In genomic region chr10:97718178-97718577, GRCh38 we compare ENCODE assay signal across 13 cellular contexts. TPM values are rescaled to one million over a fixed set of nuclear protein-coding genes. Genes with fewer than 3 reads are reported as not detected.
DNase-seq lines count a peak whose midpoint lies in the region; ATAC-seq and TF ChIP-seq lines count a peak whose summit lies in the region.
"Had no signal": no experiment of that assay in that cellular context is flagged by ENCODE, and none has a peak within 500 bp of the region (broad histone marks: within the 10 kb centered on the region; RNA-seq: fewer than 3 reads in every experiment).

No MANE protein-coding gene starts in this region.

- peaks cover 31% of the 10 kb centered on the region for H3K36me3 ChIP-seq in RWPE2 (ENCODE audit: low read depth)
- H3K36me3 ChIP-seq in naive thymus-derived CD4-positive, alpha-beta T cell (ENCODE audit: control insufficient read depth in 2 of 3, insufficient read depth in 3 of 3, low read length in 3 of 3), result no peaks in the 10 kb centered on the region

- H3K4me3 Mint-ChIP-seq in naive thymus-derived CD4-positive, alpha-beta T cell, result no peak overlapping the region
- H3K4me3 Mint-ChIP-seq: activated CD4-positive, alpha-beta T cell treated with anti-CD3 and anti-CD28 coated beads, Interleukin-2, amount 10 ng/mL, durations not matched to agents 24 days and 14 days; activated naive CD8-positive, alpha-beta T cell treated with anti-CD3 and anti-CD28 coated beads, Interleukin-2, amount 10 ng/mL, durations not matched to agents 7 days and 5 days had no signal

- ATAC-seq in RWPE2 (ENCODE audit: low read depth) (no peak), GM21737 (IDR thresholded peaks at IDR 0.05; ENCODE audit: unreplicated experiment) (no peak)
- ATAC-seq in naive thymus-derived CD4-positive, alpha-beta T cell, result no peak

- H3K27ac Mint-ChIP-seq in naive thymus-derived CD4-positive, alpha-beta T cell, result no peak overlapping the region
- H3K27ac Mint-ChIP-seq: activated CD4-positive, alpha-beta T cell treated with anti-CD3 and anti-CD28 coated beads, Interleukin-2, amount 10 ng/mL, durations not matched to agents 24 days and 14 days had no signal

- no peaks in the 10 kb centered on the region for H3K9me3 ChIP-seq in RWPE2 (ENCODE audit: severe bottlenecking)
- H3K9me3 ChIP-seq in naive thymus-derived CD4-positive, alpha-beta T cell (ENCODE audit: control insufficient read depth in 2 of 3, low read length in 3 of 3), result no peaks in the 10 kb centered on the region

- intact Hi-C loops in naive thymus-derived CD4-positive, alpha-beta T cell (cut with micrococcal nuclease), result no loop called here

- H3K9me3 Mint-ChIP-seq in naive thymus-derived CD4-positive, alpha-beta T cell, result no peaks in the 10 kb centered on the region
- H3K9me3 Mint-ChIP-seq: activated CD4-positive, alpha-beta T cell treated with anti-CD3 and anti-CD28 coated beads, Interleukin-2, amount 10 ng/mL, durations not matched to agents 24 days and 14 days; activated naive CD8-positive, alpha-beta T cell treated with anti-CD3 and anti-CD28 coated beads, Interleukin-2, amount 10 ng/mL, durations not matched to agents 7 days and 5 days had no signal

- H3K27ac ChIP-seq in C4-2B (peak overlapping the region; percentile 54), RWPE2 (ENCODE audit: poor library complexity, severe bottlenecking) (peak overlapping the region; percentile 94)
- no peak overlapping the region for H3K27ac ChIP-seq in naive thymus-derived CD4-positive, alpha-beta T cell (ENCODE audit: low read depth, low read length)

- H3K27me3 Mint-ChIP-seq in naive thymus-derived CD4-positive, alpha-beta T cell, result peaks cover 0 to 21% (median 3%) of the 10 kb centered on the region in 5 donors

- CTCF ChIA-PET in naive thymus-derived CD4-positive, alpha-beta T cell (lab: Charles Lee), result no interaction called here

- H3K36me3 Mint-ChIP-seq in naive thymus-derived CD4-positive, alpha-beta T cell, result no peaks in the 10 kb centered on the region
- H3K36me3 Mint-ChIP-seq: activated naive CD8-positive, alpha-beta T cell treated with anti-CD3 and anti-CD28 coated beads, Interleukin-2, amount 10 ng/mL, durations not matched to agents 7 days and 5 days had no signal

- TF ChIP-seq CTCF in C4-2B (conservative IDR thresholded peaks at IDR 0.05) (no peak), RWPE2 (IDR thresholded peaks at IDR 0.05; ENCODE audit: poor library complexity, severe bottlenecking) (no peak), fibroblast of the aortic adventitia (IDR thresholded peaks at IDR 0.05; ENCODE audit: insufficient read depth, low read length) (no peak)

- no peaks in the 10 kb centered on the region for H3K27me3 ChIP-seq in RWPE2 (ENCODE audit: insufficient read depth, poor library complexity, severe bottlenecking)
- H3K27me3 ChIP-seq in naive thymus-derived CD4-positive, alpha-beta T cell (ENCODE audit: control insufficient read depth in 2 of 2, insufficient read depth in 2 of 2, low read length in 2 of 2), result no peaks in the 10 kb centered on the region

- H3K4me1 ChIP-seq in RWPE2 (ENCODE audit: insufficient read depth, poor library complexity, severe bottlenecking), result peaks cover 47% of the 10 kb centered on the region
- H3K4me1 ChIP-seq in naive thymus-derived CD4-positive, alpha-beta T cell (ENCODE audit: control insufficient read depth in 2 of 2, insufficient read depth in 2 of 2, low read length in 2 of 2), result peaks cover under 1 to 1% of the 10 kb centered on the region in 2 donors

- DNase-seq in RWPE2 (ENCODE audit: low spot score) (no peak), fibroblast of the aortic adventitia (ENCODE audit: low read depth) (no peak), pons (ENCODE audit: low spot score) (peak; percentile 96), T-helper 1 cell (no peak), COLO668 (lab: John Stamatoyannopoulos, UW; ENCODE audit: unreplicated experiment) (no peak)
- DNase-seq in naive thymus-derived CD4-positive, alpha-beta T cell, result no peak
- DNase-seq: activated CD4-positive, alpha-beta T cell treated with anti-CD3 and anti-CD28 coated beads, Interleukin-2, amount 10 ng/mL, durations not matched to agents 24 days and 14 days; activated naive CD8-positive, alpha-beta T cell treated with anti-CD3 and anti-CD28 coated beads, Interleukin-2, amount 10 ng/mL, durations not matched to agents 7 days and 5 days; mesendoderm; NCI-H524 treated with DMSO at 0.1 percent for 48 hours had no signal

- H3K4me3 ChIP-seq in RWPE2 (ENCODE audit: severe bottlenecking), result no peak overlapping the region
- H3K4me3 ChIP-seq in fibroblast of the aortic adventitia (ENCODE audit: low read depth, low read length), result peak overlapping the region; percentile 25
- H3K4me3 ChIP-seq in naive thymus-derived CD4-positive, alpha-beta T cell (ENCODE audit: low read length), result no peak overlapping the region

- peaks cover under 1 to 13% (median 6%) of the 10 kb centered on the region in 7 donors for H3K4me1 Mint-ChIP-seq in naive thymus-derived CD4-positive, alpha-beta T cell

- POLR2A ChIA-PET in naive thymus-derived CD4-positive, alpha-beta T cell (lab: Charles Lee), result no interaction called here

RNA-seq across cellular contexts. Expression of gene MARVELD1, which starts 4.6 kb away (rescaled TPM):
- 34.9 and 64.3 TPM in 2 replicates for total RNA-seq in fibroblast of the aortic adventitia (ENCODE audit: low replicate concordance)
- total RNA-seq in naive thymus-derived CD4-positive, alpha-beta T cell, result 1 to 10 TPM in 4 of 5 experiments, under 1 TPM in 1; 0.62 to 5.0 (median 2.3) TPM
- under 1 TPM; 0.07 to 0.09 TPM for polyA plus RNA-seq in naive thymus-derived CD4-positive, alpha-beta T cell

RNA-seq across cellular contexts. Expression of gene ZFYVE27, which starts 18.8 kb away (rescaled TPM):
- total RNA-seq in fibroblast of the aortic adventitia (ENCODE audit: low replicate concordance), result 14.1 and 20.4 TPM in 2 replicates
- 10 to 100 TPM; 31.0 to 68.8 (median 61.8) TPM for total RNA-seq in naive thymus-derived CD4-positive, alpha-beta T cell
- 10 to 100 TPM; 32.9 to 41.0 TPM for polyA plus RNA-seq in naive thymus-derived CD4-positive, alpha-beta T cell

RNA-seq across cellular contexts. Expression of gene AVPI1, which starts 31.1 kb away (rescaled TPM):
- 20.2 TPM in 2 replicates for total RNA-seq in fibroblast of the aortic adventitia (ENCODE audit: low replicate concordance)
- 10 to 100 TPM in 1 of 5 experiments, 1 to 10 TPM in 3, under 1 TPM in 1; 0.65 to 10.6 (median 2.5) TPM for total RNA-seq in naive thymus-derived CD4-positive, alpha-beta T cell
- 1 to 10 TPM; 1.4 to 1.9 TPM for polyA plus RNA-seq in naive thymus-derived CD4-positive, alpha-beta T cell

RNA-seq across cellular contexts. Expression of gene SFRP5, which starts 53.6 kb away (rescaled TPM):
- not detected in 2 replicates for total RNA-seq in fibroblast of the aortic adventitia (ENCODE audit: low replicate concordance)
- under 1 TPM in 2 of 5 experiments, not detected in 3; 0.43 to 0.46 TPM for total RNA-seq in naive thymus-derived CD4-positive, alpha-beta T cell
- polyA plus RNA-seq in naive thymus-derived CD4-positive, alpha-beta T cell, result 1 to 10 TPM in 1 of 2 donors, not detected in 1; 1.0 TPM
- total RNA-seq: activated CD4-positive, alpha-beta T cell treated with anti-CD3 and anti-CD28 coated beads, Interleukin-2, amount 10 ng/mL, durations not matched to agents 24 days and 14 days; esophagus mucosa had no signal
